ENCODE assay signal across 24 cellular contexts in genomic region chr12:65994318-65994717, GRCh38.
A peak's percentile ranks its signal among the peaks of the same experiment; 100 is the strongest.
DNase-seq lines count a peak whose midpoint lies in the region; ATAC-seq, FAIRE-seq and TF ChIP-seq lines count a peak whose summit lies in the region.
"Had no signal": no experiment of that assay in that cellular context is flagged by ENCODE, and none has a peak within 500 bp of the region (broad histone marks: within the 10 kb centered on the region; RNA-seq: fewer than 3 reads in every experiment).

No MANE protein-coding gene starts in this region.

- TF ChIP-seq CTCF in HEK293 (tag by site-specific recombination; IDR thresholded peaks at IDR 0.05) (no peak), kidney (IDR thresholded peaks at IDR 0.05; ENCODE audit: borderline replicate concordance, extremely low read depth, insufficient read depth) (no peak), nephron progenitor cell (IDR thresholded peaks at IDR 0.05) (no peak)

- POLR2A ChIA-PET in HEK293 (lab: Yijun Ruan, JAX): no interaction called here
- POLR2A ChIA-PET in naive thymus-derived CD8-positive, alpha-beta T cell (lab: Charles Lee): no interaction called here

- peaks cover 8% of the 10 kb centered on the region for H3K36me3 Mint-ChIP-seq in nephron progenitor cell (ENCODE audit: low read depth)
- no peaks in the 10 kb centered on the region for H3K36me3 Mint-ChIP-seq in naive thymus-derived CD8-positive, alpha-beta T cell
- H3K36me3 Mint-ChIP-seq: CD8-positive, alpha-beta T cell had no signal

- no peak overlapping the region for H3K27ac Mint-ChIP-seq in nephron progenitor cell
- no peak overlapping the region for H3K27ac Mint-ChIP-seq in naive thymus-derived CD8-positive, alpha-beta T cell
- H3K27ac Mint-ChIP-seq: B cell; CD4-positive, alpha-beta T cell; CD8-positive, alpha-beta T cell had no signal

- peak overlapping the region; percentile 19 for H3K4me3 Mint-ChIP-seq in nephron progenitor cell
- H3K4me3 Mint-ChIP-seq in naive thymus-derived CD8-positive, alpha-beta T cell: no peak overlapping the region
- H3K4me3 Mint-ChIP-seq: B cell; CD4-positive, alpha-beta T cell; CD8-positive, alpha-beta T cell had no signal

- no peak overlapping the region for H3K9ac ChIP-seq in kidney (ENCODE audit: low read length in 2 of 2)
- H3K9ac ChIP-seq: BLaER1 treated with 17β-estradiol and CSF1 and Interleukin-3, amounts not matched to agents 10 nM and 100 nM had no signal

- FAIRE-seq in TTC549 (lab: Jason Lieb, UNC) (peak; percentile 43), kidney (lab: Jason Lieb, UNC) (peak; percentile 25), HTR-8/SVneo (lab: Jason Lieb, UNC) (no peak)
- FAIRE-seq: A549, D721Med, GM12878, GM12892, GM18507 had no signal

- no peak for ATAC-seq in naive thymus-derived CD8-positive, alpha-beta T cell
- ATAC-seq: A549; CD8-positive, alpha-beta T cell had no signal

- H3K4me1 ChIP-seq in HEK293 (ENCODE audit: control insufficient read depth, insufficient read depth, low read length) (no peaks in the 10 kb centered on the region), kidney (ENCODE audit: control insufficient read depth in 1 of 2, insufficient read depth in 1 of 2, low read depth in 1 of 2, low read length in 2 of 2) (no peaks in the 10 kb centered on the region)
- H3K4me1 ChIP-seq: A549, Caco-2 had no signal

- peaks cover 7% of the 10 kb centered on the region for H3K27me3 Mint-ChIP-seq in nephron progenitor cell (ENCODE audit: low read depth, poor library complexity)
- H3K27me3 Mint-ChIP-seq in naive thymus-derived CD8-positive, alpha-beta T cell: peaks cover 0 to 12% (median 10%) of the 10 kb centered on the region in 5 donors
- H3K27me3 Mint-ChIP-seq: B cell had no signal

- no peak overlapping the region for H3K27ac ChIP-seq in HEK293 (ENCODE audit: extremely low read depth, low read depth, low read length)
- H3K27ac ChIP-seq in kidney (ENCODE audit: low read depth in 2 of 2, low read length in 2 of 2): no peak overlapping the region
- H3K27ac ChIP-seq: 22Rv1; A549; BLaER1 treated with 17β-estradiol and CSF1 and Interleukin-3, amounts not matched to agents 10 nM and 100 nM; C4-2B had no signal

- intact Hi-C loops in kidney (cut with DNase I): no loop called here

- DNase-seq in kidney: no peak
- DNase-seq in nephron progenitor cell: no peak
- no peak for DNase-seq in naive thymus-derived CD8-positive, alpha-beta T cell
- no peak for DNase-seq in HTR-8/SVneo (ENCODE audit: insufficient read length, low spot score)
- no peak for DNase-seq in DMS79 (lab: John Stamatoyannopoulos, UW)
- DNase-seq: AML-193; Caco-2; Calu3; CD4-positive, alpha-beta T cell; CD8-positive, alpha-beta T cell; DND-41; EL; GDM1 had no signal

- peaks cover 16% of the 10 kb centered on the region for H3K9me3 Mint-ChIP-seq in nephron progenitor cell
- H3K9me3 Mint-ChIP-seq in naive thymus-derived CD8-positive, alpha-beta T cell: no peaks in the 10 kb centered on the region
- H3K9me3 Mint-ChIP-seq: CD4-positive, alpha-beta T cell; CD8-positive, alpha-beta T cell had no signal

- CTCF ChIA-PET in HEK293 (lab: Yijun Ruan, JAX): interaction anchor here (0.6 kb wide), 1 partner anchor 67 kb away, joined by 3 read pairs; no protein-coding TSS in a partner anchor

- H3K4me1 Mint-ChIP-seq in nephron progenitor cell: peaks cover 36% of the 10 kb centered on the region
- H3K4me1 Mint-ChIP-seq in naive thymus-derived CD8-positive, alpha-beta T cell: peaks cover 0 to 2% (median 0%) of the 10 kb centered on the region in 4 donors
- H3K4me1 Mint-ChIP-seq: B cell had no signal

- no peaks in the 10 kb centered on the region for H3K9me3 ChIP-seq in HEK293 (ENCODE audit: control insufficient read depth, insufficient read depth, low read depth, low read length)
- no peaks in the 10 kb centered on the region for H3K9me3 ChIP-seq in kidney (ENCODE audit: control insufficient read depth in 1 of 2, low read length in 2 of 2)
- H3K9me3 ChIP-seq: A549, Caco-2 had no signal

- H3K36me3 ChIP-seq in HEK293 (ENCODE audit: control insufficient read depth in 2 of 2, insufficient read depth in 1 of 2, low read length in 2 of 2): no peaks in the 10 kb centered on the region
- no peaks in the 10 kb centered on the region for H3K36me3 ChIP-seq in kidney (ENCODE audit: control insufficient read depth in 1 of 2, insufficient read depth in 2 of 2, low read length in 2 of 2)
- H3K36me3 ChIP-seq: BLaER1 treated with 17β-estradiol and CSF1 and Interleukin-3, amounts not matched to agents 10 nM and 100 nM had no signal

- H3K4me3 ChIP-seq in HEK293 (ENCODE audit: low read depth, low read length): no peak overlapping the region
- H3K4me3 ChIP-seq in kidney (ENCODE audit: low read length in 2 of 2): no peak overlapping the region
- H3K4me3 ChIP-seq: A549; BLaER1 treated with 17β-estradiol and CSF1 and Interleukin-3, amounts not matched to agents 10 nM and 100 nM; GM12878 had no signal

TF ChIP-seq in HEK293, 187 proteins besides CTCF, POLR2A, EP300 and RAD21:
- 0 out of 2 replicates have a peak, but pooled peaks have one; percentile 24 for TF ChIP-seq ZNF513 (tag by site-specific recombination; IDR thresholded peaks at IDR 0.05)
- TF ChIP-seq ZNF670 (tag by site-specific recombination; IDR thresholded peaks at IDR 0.05; ENCODE audit: low read depth): no peak
- TF ChIP-seq, protein P1, sequence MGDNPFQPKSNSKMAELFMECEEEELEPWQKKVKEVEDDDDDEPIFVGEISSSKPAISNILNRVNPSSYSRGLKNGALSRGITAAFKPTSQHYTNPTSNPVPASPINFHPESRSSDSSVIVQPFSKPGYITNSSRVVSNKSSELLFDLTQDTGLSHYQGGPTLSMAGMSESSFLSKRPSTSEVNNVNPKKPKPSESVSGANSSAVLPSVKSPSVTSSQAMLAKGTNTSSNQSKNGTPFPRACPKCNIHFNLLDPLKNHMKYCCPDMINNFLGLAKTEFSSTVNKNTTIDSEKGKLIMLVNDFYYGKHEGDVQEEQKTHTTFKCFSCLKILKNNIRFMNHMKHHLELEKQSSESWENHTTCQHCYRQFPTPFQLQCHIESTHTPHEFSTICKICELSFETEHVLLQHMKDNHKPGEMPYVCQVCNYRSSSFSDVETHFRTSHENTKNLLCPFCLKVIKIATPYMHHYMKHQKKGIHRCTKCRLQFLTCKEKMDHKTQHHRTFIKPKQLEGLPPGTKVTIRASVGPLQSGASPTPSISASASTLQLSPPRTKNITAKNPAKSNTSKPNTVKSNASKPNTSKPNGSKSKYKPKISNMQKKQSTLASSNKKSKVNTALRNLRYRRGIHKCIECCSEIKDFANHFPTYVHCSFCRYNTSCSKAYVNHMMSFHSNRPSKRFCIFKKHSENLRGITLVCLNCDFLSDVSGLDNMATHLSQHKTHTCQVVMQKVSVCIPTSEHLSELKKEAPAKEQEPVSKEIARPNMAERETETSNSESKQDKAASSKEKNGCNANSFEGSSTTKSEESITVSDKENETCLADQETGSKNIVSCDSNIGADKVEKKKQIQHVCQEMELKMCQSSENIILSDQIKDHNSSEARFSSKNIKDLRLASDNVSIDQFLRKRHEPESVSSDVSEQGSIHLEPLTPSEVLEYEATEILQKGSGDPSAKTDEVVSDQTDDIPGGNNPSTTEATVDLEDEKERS (tag by site-specific recombination; IDR thresholded peaks at IDR 0.05): no peak
- no peak for TF ChIP-seq ZNF274 (IDR thresholded peaks at IDR 0.05; ENCODE audit: low read length)
- TF ChIP-seq ZNF274 (tag by site-specific recombination; IDR thresholded peaks at IDR 0.05; ENCODE audit: borderline replicate concordance): no peak
- TF ChIP-seq EGR2 (tag by site-specific recombination; IDR thresholded peaks at IDR 0.05; ENCODE audit: low read depth): peak; percentile 78
- peak; percentile 59; the same call in 1 of the 2 replicates for TF ChIP-seq ZFHX2 (tag by site-specific recombination; conservative IDR thresholded peaks at IDR 0.05)
- no peak for TF ChIP-seq IKZF3 (tag by site-specific recombination; IDR thresholded peaks at IDR 0.05)
- no peak for TF ChIP-seq ZNF239 (tag by site-specific recombination; IDR thresholded peaks at IDR 0.05)
- TF ChIP-seq ZNF341 (tag by site-specific recombination; IDR thresholded peaks at IDR 0.05; ENCODE audit: low read depth): no peak
